1 cellular context compared by ENCODE assay signal in genomic region chr5:10690460-10690859, GRCh38.
TF ChIP-seq lines count a peak whose summit lies in the region.

No MANE protein-coding gene starts in this region.

TF ChIP-seq in SK-N-SH, 30 proteins besides CTCF, POLR2A, EP300 and RAD21 (continued from another document):
- TF ChIP-seq FOXJ3 (CRISPR knock-in tag; IDR thresholded peaks at IDR 0.05) = no peak
TF ChIP-seq in SK-N-SH: peak in this region for 2.
